12 cellular contexts compared by ENCODE assay signal in the genomic region with DNA sequence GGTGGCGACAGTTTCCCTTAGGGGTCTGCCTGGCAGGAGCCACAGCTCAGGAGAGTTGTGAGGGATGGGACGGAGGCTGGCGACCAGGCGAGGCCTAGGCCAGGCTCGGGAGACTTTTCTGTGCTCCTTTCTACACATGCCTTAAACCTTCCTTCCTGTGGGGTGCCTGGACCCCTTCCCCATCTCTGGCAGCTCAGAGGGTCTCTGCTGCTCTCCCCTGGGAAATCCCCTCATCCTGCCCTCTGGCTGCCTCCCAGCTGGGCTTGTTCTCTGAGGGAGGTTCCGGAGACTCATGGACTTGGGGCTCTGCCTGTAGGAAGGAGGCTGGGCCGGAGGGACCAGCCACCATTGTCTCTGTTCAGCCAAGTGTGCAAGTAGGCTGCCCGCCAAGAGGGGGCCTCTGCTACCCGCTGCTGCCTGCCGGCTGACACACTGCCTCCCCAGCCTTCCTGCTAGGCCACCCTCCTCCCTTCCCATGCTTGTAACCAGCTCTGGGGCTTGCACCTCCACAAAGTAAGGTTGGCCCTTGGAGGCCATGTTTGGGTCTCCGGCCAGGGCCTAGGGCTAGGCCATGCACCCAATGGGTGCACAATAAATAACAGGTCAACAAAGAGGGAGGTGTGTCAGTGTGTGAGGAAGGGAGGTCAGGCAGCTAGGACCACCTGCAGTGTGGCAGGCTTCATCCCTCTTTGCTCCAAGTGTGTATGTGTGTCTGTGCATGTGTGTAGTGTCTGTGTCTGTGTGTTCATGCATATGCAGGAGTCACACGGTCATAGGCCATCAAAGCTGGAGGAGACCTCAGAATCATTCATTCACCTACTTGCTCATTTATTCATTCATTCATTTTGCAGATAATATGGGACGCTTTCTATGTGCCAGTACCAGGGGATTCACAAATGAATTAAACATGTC. TPM values are rescaled to one million over a fixed set of nuclear protein-coding genes. Genes with fewer than 3 reads are reported as not detected.
A peak's percentile ranks its signal among the peaks of the same experiment; 100 is the strongest.
DNase-seq lines count a peak whose midpoint lies in the region; ATAC-seq, FAIRE-seq and TF ChIP-seq lines count a peak whose summit lies in the region.
"Had no signal": no experiment of that assay in that cellular context is flagged by ENCODE, and none has a peak within 500 bp of the region (broad histone marks: within the 10 kb centered on the region; RNA-seq: fewer than 3 reads in every experiment).

No MANE protein-coding gene starts in this region.

- no peak for FAIRE-seq in A549 (lab: Jason Lieb, UNC)
- FAIRE-seq: HTR-8/SVneo had no signal

- no peaks in the 10 kb centered on the region for H3K9me3 Mint-ChIP-seq in activated T-helper 2 cell treated with anti-CD3 and anti-CD28 coated beads, Interferon-gamma antibody, Interleukin-2, Interleukin-4, amounts not matched to agents 10 μg/mL and 5 μg/mL and 100 μg/mL, durations not matched to agents 14 hours and 24 hours and 36 hours
- H3K9me3 Mint-ChIP-seq: activated CD4-positive, alpha-beta T cell treated with anti-CD3 and anti-CD28 coated beads, Interleukin-2, amount 10 ng/mL, durations not matched to agents 7 days and 5 days had no signal

- H3K4me3 Mint-ChIP-seq in activated T-helper 2 cell treated with anti-CD3 and anti-CD28 coated beads, Interferon-gamma antibody, Interleukin-2, Interleukin-4, amounts not matched to agents 10 μg/mL and 5 μg/mL and 100 μg/mL, durations not matched to agents 14 hours and 24 hours and 36 hours (ENCODE audit: low read depth), result no peak overlapping the region
- H3K4me3 Mint-ChIP-seq: activated CD4-positive, alpha-beta T cell treated with anti-CD3 and anti-CD28 coated beads, Interleukin-2, amount 10 ng/mL, durations not matched to agents 7 days and 5 days had no signal

- intact Hi-C loops in activated T-helper 2 cell treated with anti-CD3 and anti-CD28 coated beads, Interferon-gamma antibody, Interleukin-2, Interleukin-4, amounts not matched to agents 10 μg/mL and 5 μg/mL and 100 μg/mL, durations not matched to agents 14 hours and 24 hours and 36 hours (cut with micrococcal nuclease), result loop anchor here (5.0 kb wide), 1 partner anchor 70 kb away; no protein-coding TSS in a partner anchor

- H3K4me1 Mint-ChIP-seq in activated T-helper 2 cell treated with anti-CD3 and anti-CD28 coated beads, Interferon-gamma antibody, Interleukin-2, Interleukin-4, amounts not matched to agents 10 μg/mL and 5 μg/mL and 100 μg/mL, durations not matched to agents 14 hours and 24 hours and 36 hours (ENCODE audit: low read depth), result peaks cover 8% of the 10 kb centered on the region

- no peak for TF ChIP-seq CTCF in A549 (IDR thresholded peaks at IDR 0.05)

- DNase-seq in A549 (ENCODE audit: low read depth in 1 of 2, low spot score in 1 of 2) (no peak), Daoy (ENCODE audit: low read depth) (peak; percentile 53), medulla oblongata (ENCODE audit: extremely low spot score) (peak; percentile 56), NCI-H2081 treated with DMSO at 0.1 percent for 48 hours (lab: John Stamatoyannopoulos, UW) (no peak), middle frontal gyrus (ENCODE audit: extremely low spot score, low spot score) (no peak)
- no peak for DNase-seq in activated T-helper 2 cell treated with anti-CD3 and anti-CD28 coated beads, Interferon-gamma antibody, Interleukin-2, Interleukin-4, amounts not matched to agents 10 μg/mL and 5 μg/mL and 100 μg/mL, durations not matched to agents 14 hours and 24 hours and 36 hours (ENCODE audit: low spot score)
- no peak for DNase-seq in stimulated activated CD4-positive, alpha-beta T cell treated with anti-CD3 and anti-CD28 coated beads, Interleukin-12 subunit alpha, Interleukin-12 subunit beta, amount 100 ng/mL, for 4 hours
- DNase-seq: activated CD4-positive, alpha-beta T cell treated with anti-CD3 and anti-CD28 coated beads, Interleukin-2, amount 10 ng/mL, durations not matched to agents 7 days and 5 days had no signal

- peaks cover 61% of the 10 kb centered on the region for H3K36me3 Mint-ChIP-seq in activated T-helper 2 cell treated with anti-CD3 and anti-CD28 coated beads, Interferon-gamma antibody, Interleukin-2, Interleukin-4, amounts not matched to agents 10 μg/mL and 5 μg/mL and 100 μg/mL, durations not matched to agents 14 hours and 24 hours and 36 hours (ENCODE audit: low read depth)

- ATAC-seq in A549 (no peak), GM21529 (IDR thresholded peaks at IDR 0.05; ENCODE audit: unreplicated experiment) (no peak)
- ATAC-seq: left lobe of liver had no signal

- no peak for TF ChIP-seq RAD21 in A549 (conservative IDR thresholded peaks at IDR 0.05 in 1 of 2, IDR thresholded peaks at IDR 0.05 in 1 of 2)

- H3K27ac Mint-ChIP-seq in activated T-helper 2 cell treated with anti-CD3 and anti-CD28 coated beads, Interferon-gamma antibody, Interleukin-2, Interleukin-4, amounts not matched to agents 10 μg/mL and 5 μg/mL and 100 μg/mL, durations not matched to agents 14 hours and 24 hours and 36 hours, result peak overlapping the region; percentile 34

- TF ChIP-seq POLR2A in A549 (IDR thresholded peaks at IDR 0.05; ENCODE audit: low read length), result no peak

- POLR2A ChIA-PET in A549 (lab: Yijun Ruan, JAX), result no interaction called here

- CTCF ChIA-PET in A549 (lab: Yijun Ruan, JAX), result interaction anchor here (0.6 to 12.3 kb wide), 27 partner anchors 8 to 187 kb away, joined by 3 to 243 read pairs (median 9); no protein-coding TSS in a partner anchor

- no peaks in the 10 kb centered on the region for H3K9me3 ChIP-seq in A549
- H3K9me3 ChIP-seq: SJCRH30 had no signal

- H3K4me3 ChIP-seq in A549, result no peak overlapping the region
- H3K4me3 ChIP-seq: SJCRH30 had no signal

- peak overlapping the region; percentile 92 to 97 for H3K27ac ChIP-seq in A549
- H3K27ac ChIP-seq: SJCRH30 had no signal

- H3K4me2 ChIP-seq in A549, result no peak overlapping the region

- H3K27me3 Mint-ChIP-seq in activated T-helper 2 cell treated with anti-CD3 and anti-CD28 coated beads, Interferon-gamma antibody, Interleukin-2, Interleukin-4, amounts not matched to agents 10 μg/mL and 5 μg/mL and 100 μg/mL, durations not matched to agents 14 hours and 24 hours and 36 hours (ENCODE audit: low read depth), result no peaks in the 10 kb centered on the region
- H3K27me3 Mint-ChIP-seq: activated CD4-positive, alpha-beta T cell treated with anti-CD3 and anti-CD28 coated beads, Interleukin-2, amount 10 ng/mL, durations not matched to agents 7 days and 5 days had no signal

- 89% methylated on average over 13 of the region's 13 CpGs for WGBS in A549 (ENCODE audit: missing lambda C conversion rate)

- H3K4me1 ChIP-seq in A549, result peaks cover 72% of the 10 kb centered on the region

- no peak for TF ChIP-seq EP300 in A549 (IDR thresholded peaks at IDR 0.05)

TF ChIP-seq in A549, 52 proteins besides CTCF, POLR2A, EP300 and RAD21 (continues in another document):
- TF ChIP-seq, protein P1, sequence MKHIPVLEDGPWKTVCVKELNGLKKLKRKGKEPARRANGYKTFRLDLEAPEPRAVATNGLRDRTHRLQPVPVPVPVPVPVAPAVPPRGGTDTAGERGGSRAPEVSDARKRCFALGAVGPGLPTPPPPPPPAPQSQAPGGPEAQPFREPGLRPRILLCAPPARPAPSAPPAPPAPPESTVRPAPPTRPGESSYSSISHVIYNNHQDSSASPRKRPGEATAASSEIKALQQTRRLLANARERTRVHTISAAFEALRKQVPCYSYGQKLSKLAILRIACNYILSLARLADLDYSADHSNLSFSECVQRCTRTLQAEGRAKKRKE (CRISPR knock-in tag; IDR thresholded peaks at IDR 0.05; ENCODE audit: low read depth), result no peak
- TF ChIP-seq GATA3 (IDR thresholded peaks at IDR 0.05; ENCODE audit: borderline replicate concordance), result no peak
- TF ChIP-seq ESRRA (IDR thresholded peaks at IDR 0.05; ENCODE audit: borderline replicate concordance, low read length), result no peak
- TF ChIP-seq POLR2AphosphoS2 (conservative IDR thresholded peaks at IDR 0.05; ENCODE audit: low read length), result no peak
- TF ChIP-seq, protein P2, sequence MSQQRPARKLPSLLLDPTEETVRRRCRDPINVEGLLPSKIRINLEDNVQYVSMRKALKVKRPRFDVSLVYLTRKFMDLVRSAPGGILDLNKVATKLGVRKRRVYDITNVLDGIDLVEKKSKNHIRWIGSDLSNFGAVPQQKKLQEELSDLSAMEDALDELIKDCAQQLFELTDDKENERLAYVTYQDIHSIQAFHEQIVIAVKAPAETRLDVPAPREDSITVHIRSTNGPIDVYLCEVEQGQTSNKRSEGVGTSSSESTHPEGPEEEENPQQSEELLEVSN (IDR thresholded peaks at IDR 0.05; ENCODE audit: borderline replicate concordance, low read depth), result no peak
- TF ChIP-seq EHMT2 (IDR thresholded peaks at IDR 0.05; ENCODE audit: low read depth), result no peak
- TF ChIP-seq, protein P3, sequence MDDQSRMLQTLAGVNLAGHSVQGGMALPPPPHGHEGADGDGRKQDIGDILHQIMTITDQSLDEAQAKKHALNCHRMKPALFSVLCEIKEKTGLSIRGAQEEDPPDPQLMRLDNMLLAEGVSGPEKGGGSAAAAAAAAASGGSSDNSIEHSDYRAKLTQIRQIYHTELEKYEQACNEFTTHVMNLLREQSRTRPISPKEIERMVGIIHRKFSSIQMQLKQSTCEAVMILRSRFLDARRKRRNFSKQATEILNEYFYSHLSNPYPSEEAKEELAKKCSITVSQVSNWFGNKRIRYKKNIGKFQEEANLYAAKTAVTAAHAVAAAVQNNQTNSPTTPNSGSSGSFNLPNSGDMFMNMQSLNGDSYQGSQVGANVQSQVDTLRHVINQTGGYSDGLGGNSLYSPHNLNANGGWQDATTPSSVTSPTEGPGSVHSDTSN (IDR thresholded peaks at IDR 0.05), result no peak
- no peak for TF ChIP-seq TP53 (CRISPR knock-in tag; IDR thresholded peaks at IDR 0.05)
- TF ChIP-seq TFCP2L1 (CRISPR knock-in tag; IDR thresholded peaks at IDR 0.05), result no peak
- no peak for TF ChIP-seq CBX2 (IDR thresholded peaks at IDR 0.05; ENCODE audit: borderline replicate concordance, low read depth)
- no peak for TF ChIP-seq CHD2 (IDR thresholded peaks at IDR 0.05; ENCODE audit: low read length, partially characterized antibody)
- no peak for TF ChIP-seq HOXB5 (CRISPR knock-in tag; IDR thresholded peaks at IDR 0.05)
- no peak for TF ChIP-seq MAFK (IDR thresholded peaks at IDR 0.05; ENCODE audit: partially characterized antibody)
- no peak for TF ChIP-seq EHF (CRISPR knock-in tag; IDR thresholded peaks at IDR 0.05)
- TF ChIP-seq FOXS1 (CRISPR knock-in tag; IDR thresholded peaks at IDR 0.05), result no peak

RNA-seq across cellular contexts. Expression of a gene that starts 28.8 kb away (rescaled TPM):
- polyA plus RNA-seq in A549 (2011; rRNA removed), result 5.4 and 6.7 TPM in 2 replicates
- 4.3 and 5.3 TPM in 2 replicates for polyA plus RNA-seq in A549 (2012; cell fraction: cytosol; rRNA removed)
- polyA plus RNA-seq in A549 (2012; cell fraction: nucleus; rRNA removed), result 5.9 and 6.1 TPM in 2 replicates
- 13.9 to 21.6 TPM (median 21.1 TPM) in 3 replicates for polyA plus RNA-seq in A549 (2017; fragmentation: RNase III; extraction: RNeasy Plus Mini Kit Qiagen cat#74134 plus additional on column Dnase treatment)
- 8.2 and 8.3 TPM in 2 replicates for polyA minus RNA-seq in A549 (2011; rRNA and poly(A)+ RNA removed)
- 7.5 and 13.3 TPM in 2 replicates for total RNA-seq in Daoy (2014; rRNA removed; shearing (Covaris generic))
- total RNA-seq in activated T-helper 2 cell treated with anti-CD3 and anti-CD28 coated beads, Interferon-gamma antibody, Interleukin-2, Interleukin-4, amounts not matched to agents 10 μg/mL and 5 μg/mL and 100 μg/mL, durations not matched to agents 14 hours and 24 hours and 36 hours, result 313 and 319 TPM in 2 replicates

Comparison
In these comparisons a context has a peak if more than half of its experiments do, and no peak if none do; other contexts are left out.
1. DNase-seq: peak in Daoy (single experiment) and medulla oblongata (single experiment); none in A549 (0 of 2), activated T-helper 2 cell treated with anti-CD3 and anti-CD28 coated beads, Interferon-gamma antibody, Interleukin-2, Interleukin-4, amounts not matched to agents 10 μg/mL and 5 μg/mL and 100 μg/mL, durations not matched to agents 14 hours and 24 hours and 36 hours (single experiment), NCI-H2081 treated with DMSO at 0.1 percent for 48 hours (single experiment), stimulated activated CD4-positive, alpha-beta T cell treated with anti-CD3 and anti-CD28 coated beads, Interleukin-12 subunit alpha, Interleukin-12 subunit beta, amount 100 ng/mL, for 4 hours (single experiment) and middle frontal gyrus (single experiment).
2. RNA of a gene that starts 28.8 kb away (total RNA-seq): 313 to 319 TPM in activated T-helper 2 cell treated with anti-CD3 and anti-CD28 coated beads, Interferon-gamma antibody, Interleukin-2, Interleukin-4, amounts not matched to agents 10 μg/mL and 5 μg/mL and 100 μg/mL, durations not matched to agents 14 hours and 24 hours and 36 hours; 7.5 to 13.3 TPM in Daoy; every median in the first group is over 10 times any median in the second.